ENCODE assay signal across 14 cellular contexts in genomic region chr14:23517650-23518329, GRCh38. TPM values are rescaled to one million over a fixed set of nuclear protein-coding genes. Genes with fewer than 3 reads are reported as not detected.
"Had no signal": no experiment of that assay in that cellular context is flagged by ENCODE, and none has a peak within 500 bp of the region (broad histone marks: within the 10 kb centered on the region; RNA-seq: fewer than 3 reads in every experiment).

No MANE protein-coding gene starts in this region.

- DNase-seq: activated CD4-positive, alpha-beta T cell treated with anti-CD3 and anti-CD28 coated beads, Interleukin-2, amount 10 ng/mL, durations not matched to agents 7 days and 5 days; activated CD8-positive, alpha-beta T cell treated with anti-CD3 and anti-CD28 coated beads, Interleukin-2, amount 10 ng/mL, durations not matched to agents 7 days and 5 days; activated naive CD4-positive, alpha-beta T cell treated with anti-CD3 and anti-CD28 coated beads for 36 hours; activated T-cell treated with anti-CD3 and anti-CD28 coated beads, Interleukin-2, amount 50 U/mL, for 24 hours; dermis blood vessel endothelial cell; effector memory CD8-positive, alpha-beta T cell; left ventricle myocardium superior; nephron progenitor cell; transverse colon had no signal

- H3K9me3 ChIP-seq: ascending aorta, right atrium auricular region, transverse colon had no signal

- H3K4me1 ChIP-seq: ascending aorta, right atrium auricular region, transverse colon had no signal

- ATAC-seq: activated CD4-positive, CD25-positive, alpha-beta regulatory T cell treated with anti-CD3 and anti-CD28 coated beads, Interleukin-2, amount 50 U/mL, for 24 hours; activated CD8-positive, alpha-beta T cell treated with anti-CD3 and anti-CD28 coated beads, Interleukin-2, amount 10 ng/mL, durations not matched to agents 7 days and 5 days; effector memory CD8-positive, alpha-beta T cell; left ventricle myocardium superior had no signal

- H3K4me3 ChIP-seq: ascending aorta, right atrium auricular region, transverse colon had no signal

- FAIRE-seq: bronchial epithelial cell had no signal

- H3K27me3 ChIP-seq: ascending aorta, right atrium auricular region, transverse colon had no signal

- H3K27ac ChIP-seq: ascending aorta, right atrium auricular region, transverse colon had no signal

- H3K36me3 ChIP-seq: ascending aorta, right atrium auricular region, transverse colon had no signal

RNA-seq across cellular contexts. Expression of gene ZFHX2, which starts 33.8 kb away (rescaled TPM):
- total RNA-seq: skeletal muscle tissue had no signal
